In genomic region chr2:101837354-101837753, GRCh38 we compare ENCODE assay signal across 1 cellular context.
TF ChIP-seq lines count a peak whose summit lies in the region.

No MANE protein-coding gene starts in this region.

TF ChIP-seq in IMR-90, 13 proteins besides CTCF, POLR2A, EP300 and RAD21 (continued from another document):
- TF ChIP-seq CEBPB (IDR thresholded peaks at IDR 0.05; ENCODE audit: low read depth, low read length) (no peak), BHLHE40 (IDR thresholded peaks at IDR 0.05; ENCODE audit: low read depth, low read length) (no peak), USF2 (IDR thresholded peaks at IDR 0.05; ENCODE audit: low read depth, low read length) (no peak), SMC3 (IDR thresholded peaks at IDR 0.05; ENCODE audit: low read depth, low read length) (no peak), ELK1 (IDR thresholded peaks at IDR 0.05; ENCODE audit: borderline replicate concordance, low read depth, low read length) (no peak), NFE2L2 (IDR thresholded peaks at IDR 0.05; ENCODE audit: low read depth, low read length) (no peak), MAFK (IDR thresholded peaks at IDR 0.05; ENCODE audit: low read depth, low read length) (no peak), RFX5 (IDR thresholded peaks at IDR 0.05; ENCODE audit: low read depth, low read length) (no peak), FOS (IDR thresholded peaks at IDR 0.05; ENCODE audit: low read depth, low read length) (no peak), RCOR1 (IDR thresholded peaks at IDR 0.05; ENCODE audit: insufficient replicate concordance, low read length) (no peak), MAZ (IDR thresholded peaks at IDR 0.05; ENCODE audit: borderline replicate concordance, low read depth, low read length) (no peak)
